1 cellular context compared by ENCODE assay signal in the genomic region with DNA sequence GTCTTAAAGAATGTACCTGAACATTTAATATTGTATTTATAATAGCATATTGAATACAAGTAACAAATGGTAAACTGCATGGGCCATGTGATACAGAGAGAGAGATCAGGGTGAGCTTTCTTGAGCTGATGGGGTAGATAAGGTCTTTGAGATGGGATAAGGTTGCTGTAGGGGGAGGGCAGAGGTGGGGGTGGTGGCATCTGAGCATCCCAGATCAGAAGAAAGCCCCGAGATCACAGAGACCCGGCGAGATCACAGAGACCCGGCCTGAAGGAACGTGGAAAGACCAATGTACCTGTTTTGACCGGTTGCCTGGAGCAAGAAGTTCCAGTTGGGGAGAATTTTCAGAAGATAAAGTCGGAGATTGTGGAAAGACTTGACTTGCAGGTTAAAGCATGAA.
A peak's percentile ranks its signal among the peaks of the same experiment; 100 is the strongest.
TF ChIP-seq lines count a peak whose summit lies in the region.

No MANE protein-coding gene starts in this region.

TF ChIP-seq in GM12878, 131 proteins besides CTCF, POLR2A, EP300 and RAD21:
- TF ChIP-seq POLR2AphosphoS5 (IDR thresholded peaks at IDR 0.05; ENCODE audit: low read length) = peak; percentile 18; the same call in 1 of the 2 replicates
- TF ChIP-seq, protein P1, sequence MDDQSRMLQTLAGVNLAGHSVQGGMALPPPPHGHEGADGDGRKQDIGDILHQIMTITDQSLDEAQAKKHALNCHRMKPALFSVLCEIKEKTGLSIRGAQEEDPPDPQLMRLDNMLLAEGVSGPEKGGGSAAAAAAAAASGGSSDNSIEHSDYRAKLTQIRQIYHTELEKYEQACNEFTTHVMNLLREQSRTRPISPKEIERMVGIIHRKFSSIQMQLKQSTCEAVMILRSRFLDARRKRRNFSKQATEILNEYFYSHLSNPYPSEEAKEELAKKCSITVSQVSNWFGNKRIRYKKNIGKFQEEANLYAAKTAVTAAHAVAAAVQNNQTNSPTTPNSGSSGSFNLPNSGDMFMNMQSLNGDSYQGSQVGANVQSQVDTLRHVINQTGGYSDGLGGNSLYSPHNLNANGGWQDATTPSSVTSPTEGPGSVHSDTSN (IDR thresholded peaks at IDR 0.05; ENCODE audit: insufficient replicate concordance, low read depth, low read length) = no peak
